19 cellular contexts compared by ENCODE assay signal in genomic region chr9:131099088-131099611, GRCh38. TPM values are rescaled to one million over a fixed set of nuclear protein-coding genes. Genes with fewer than 3 reads are reported as not detected.
A peak's percentile ranks its signal among the peaks of the same experiment; 100 is the strongest.
DNase-seq lines count a peak whose midpoint lies in the region; TF ChIP-seq lines count a peak whose summit lies in the region.
"Had no signal": no experiment of that assay in that cellular context is flagged by ENCODE, and none has a peak within 500 bp of the region (broad histone marks: within the 10 kb centered on the region; RNA-seq: fewer than 3 reads in every experiment).

No MANE protein-coding gene starts in this region.

- DNase-seq in left ventricle myocardium inferior, result no peak
- DNase-seq in right atrium auricular region (ENCODE audit: low spot score), result no peak
- no peak for DNase-seq in esophagus squamous epithelium (lab: John Stamatoyannopoulos, UW)
- DNase-seq in osteoblast (ENCODE audit: insufficient read length, low spot score, missing footprints), result peak; percentile 76
- DNase-seq in NCI-H82 treated with DMSO at 0.1 percent for 48 hours (lab: John Stamatoyannopoulos, UW; ENCODE audit: unreplicated experiment), result no peak
- DNase-seq in GM20000 (ENCODE audit: low spot score), result no peak
- no peak for DNase-seq in activated CD4-positive, alpha-beta T cell treated with anti-CD3 and anti-CD28 coated beads, Interleukin-2, amount 50 U/mL, for 1 hour
- DNase-seq in NCI-H1417 (lab: John Stamatoyannopoulos, UW), result no peak
- DNase-seq: activated CD4-positive, alpha-beta T cell treated with anti-CD3 and anti-CD28 coated beads, Interleukin-2, amount 10 ng/mL, durations not matched to agents 24 days and 14 days; activated CD8-positive, alpha-beta memory T cell treated with anti-CD3 and anti-CD28 coated beads, Interleukin-2, amount 50 U/mL, for 48 hours; activated effector memory CD4-positive, alpha-beta T cell treated with Interleukin-2 at 50 U/mL for 16 hours; body of pancreas; colonic mucosa; KBM-7; NCI-H146; Right ventricle myocardium superior; stimulated activated CD4-positive, alpha-beta T cell treated with anti-CD3 and anti-CD28 coated beads, Interleukin-2, amount 100 ng/mL, for 24 hours; stimulated activated naive CD4-positive, alpha-beta T cell treated with Interleukin-2 at 50 U/mL for 16 hours; SW 1271 had no signal

- H3K9me3 ChIP-seq in left ventricle myocardium inferior (replicated peaks), result no peaks in the 10 kb centered on the region
- H3K9me3 ChIP-seq in right atrium auricular region, result no peaks in the 10 kb centered on the region
- no peaks in the 10 kb centered on the region for H3K9me3 ChIP-seq in esophagus squamous epithelium
- no peaks in the 10 kb centered on the region for H3K9me3 ChIP-seq in osteoblast (ENCODE audit: low read depth, low read length)
- H3K9me3 ChIP-seq: body of pancreas, colonic mucosa had no signal

- 93 to 95% methylated on average over 4 to 7 of the region's 8 CpGs for WGBS in esophagus squamous epithelium, 2 donors

- TF ChIP-seq CTCF in left ventricle myocardium inferior (IDR thresholded peaks at IDR 0.05; ENCODE audit: borderline replicate concordance) (no peak), right atrium auricular region (IDR thresholded peaks at IDR 0.05) (no peak), esophagus squamous epithelium (IDR thresholded peaks at IDR 0.05) (no peak), osteoblast (IDR thresholded peaks at IDR 0.05; ENCODE audit: extremely low read depth, low read depth, low read length) (no peak), GM20000 (IDR thresholded peaks at IDR 0.05; ENCODE audit: extremely low read depth, missing control alignments) (no peak)

- H3K27ac ChIP-seq in left ventricle myocardium inferior (replicated peaks) (peak overlapping the region; percentile 87), right atrium auricular region (no peak overlapping the region), esophagus squamous epithelium (no peak overlapping the region), osteoblast (ENCODE audit: low read depth, low read length) (no peak overlapping the region)
- H3K27ac ChIP-seq: body of pancreas, colonic mucosa had no signal

- H3K4me3 ChIP-seq in left ventricle myocardium inferior (peak overlapping the region; percentile 78), right atrium auricular region (no peak overlapping the region), esophagus squamous epithelium (peak overlapping the region in 3 of 4 donors; percentile 2 to 71 (median 58)), osteoblast (ENCODE audit: insufficient read depth, low read length) (no peak overlapping the region)
- H3K4me3 ChIP-seq: body of pancreas, colonic mucosa had no signal

- no peak overlapping the region for H2AFZ ChIP-seq in osteoblast (ENCODE audit: low read length)

- peaks cover 52% of the 10 kb centered on the region for H3K27me3 ChIP-seq in left ventricle myocardium inferior (ENCODE audit: low read depth)
- H3K27me3 ChIP-seq in right atrium auricular region, result no peaks in the 10 kb centered on the region
- peaks cover 0 to 42% (median 0%) of the 10 kb centered on the region in 4 donors for H3K27me3 ChIP-seq in esophagus squamous epithelium
- peaks cover 42% of the 10 kb centered on the region for H3K27me3 ChIP-seq in osteoblast (ENCODE audit: insufficient read depth, low read length)
- H3K27me3 ChIP-seq: body of pancreas had no signal

- H3K4me1 ChIP-seq in left ventricle myocardium inferior (peaks cover 91% of the 10 kb centered on the region), right atrium auricular region (peaks cover 0 to 66% of the 10 kb centered on the region in 2 donors), esophagus squamous epithelium (peaks cover 6 to 66% (median 19%) of the 10 kb centered on the region in 3 donors), osteoblast (ENCODE audit: insufficient read depth, low read length) (no peaks in the 10 kb centered on the region)
- H3K4me1 ChIP-seq: colonic mucosa had no signal

- no peaks in the 10 kb centered on the region for H3K79me2 ChIP-seq in osteoblast (ENCODE audit: insufficient read depth, low read length)

- no peaks in the 10 kb centered on the region for H4K20me1 ChIP-seq in osteoblast (ENCODE audit: insufficient read depth, low read length)

- no peak overlapping the region for H3K4me2 ChIP-seq in osteoblast (ENCODE audit: insufficient read depth, low read length)

- no peak for TF ChIP-seq POLR2A in esophagus squamous epithelium (IDR thresholded peaks at IDR 0.05)

- intact Hi-C loops in left ventricle myocardium inferior (cut with micrococcal nuclease) (no loop called here), esophagus squamous epithelium (cut with DNase I) (no loop called here)

- H3K36me3 ChIP-seq in left ventricle myocardium inferior (no peaks in the 10 kb centered on the region), right atrium auricular region (no peaks in the 10 kb centered on the region), esophagus squamous epithelium (no peaks in the 10 kb centered on the region), osteoblast (ENCODE audit: insufficient read depth, low read length) (no peaks in the 10 kb centered on the region)
- H3K36me3 ChIP-seq: colonic mucosa had no signal

RNA-seq across cellular contexts. Expression of gene AIF1L, which starts 2.8 kb away (rescaled TPM):
- total RNA-seq in left ventricle myocardium inferior, result 16.5 TPM
- 10 to 100 TPM; 15.4 to 27.3 TPM for total RNA-seq in right atrium auricular region
- total RNA-seq in esophagus squamous epithelium, result 10 to 100 TPM; 30.4 to 71.6 (median 38.3) TPM
- total RNA-seq in osteoblast, result under 0.01 TPM in 1 of 2 replicates, not detected in the other

RNA-seq across cellular contexts. Expression of gene NUP214, which starts 26.2 kb away (rescaled TPM):
- 24.7 TPM for total RNA-seq in left ventricle myocardium inferior
- 10 to 100 TPM; 29.5 to 31.6 TPM for total RNA-seq in right atrium auricular region
- total RNA-seq in esophagus squamous epithelium, result 10 to 100 TPM; 17.4 to 45.4 (median 31.1) TPM
- total RNA-seq in osteoblast, result 15.0 and 17.7 TPM in 2 replicates

Comparison
In these comparisons a context has a peak if more than half of its experiments do, and no peak if none do; other contexts are left out.
1. H3K4me3 ChIP-seq: peak in left ventricle myocardium inferior (single experiment) and esophagus squamous epithelium (3 of 4); none in right atrium auricular region (0 of 2) and osteoblast (single experiment).
2. RNA of gene AIF1L, which starts 2.8 kb away (total RNA-seq): 30.4 to 71.6 TPM in esophagus squamous epithelium, 15.4 to 27.3 TPM in right atrium auricular region and 16.5 TPM in left ventricle myocardium inferior (single experiment); under 0.01 TPM in osteoblast; every median in the first group is over 10 times any median in the second.